Comparison of ENCODE assay signal across 7 cellular contexts in the genomic region with DNA sequence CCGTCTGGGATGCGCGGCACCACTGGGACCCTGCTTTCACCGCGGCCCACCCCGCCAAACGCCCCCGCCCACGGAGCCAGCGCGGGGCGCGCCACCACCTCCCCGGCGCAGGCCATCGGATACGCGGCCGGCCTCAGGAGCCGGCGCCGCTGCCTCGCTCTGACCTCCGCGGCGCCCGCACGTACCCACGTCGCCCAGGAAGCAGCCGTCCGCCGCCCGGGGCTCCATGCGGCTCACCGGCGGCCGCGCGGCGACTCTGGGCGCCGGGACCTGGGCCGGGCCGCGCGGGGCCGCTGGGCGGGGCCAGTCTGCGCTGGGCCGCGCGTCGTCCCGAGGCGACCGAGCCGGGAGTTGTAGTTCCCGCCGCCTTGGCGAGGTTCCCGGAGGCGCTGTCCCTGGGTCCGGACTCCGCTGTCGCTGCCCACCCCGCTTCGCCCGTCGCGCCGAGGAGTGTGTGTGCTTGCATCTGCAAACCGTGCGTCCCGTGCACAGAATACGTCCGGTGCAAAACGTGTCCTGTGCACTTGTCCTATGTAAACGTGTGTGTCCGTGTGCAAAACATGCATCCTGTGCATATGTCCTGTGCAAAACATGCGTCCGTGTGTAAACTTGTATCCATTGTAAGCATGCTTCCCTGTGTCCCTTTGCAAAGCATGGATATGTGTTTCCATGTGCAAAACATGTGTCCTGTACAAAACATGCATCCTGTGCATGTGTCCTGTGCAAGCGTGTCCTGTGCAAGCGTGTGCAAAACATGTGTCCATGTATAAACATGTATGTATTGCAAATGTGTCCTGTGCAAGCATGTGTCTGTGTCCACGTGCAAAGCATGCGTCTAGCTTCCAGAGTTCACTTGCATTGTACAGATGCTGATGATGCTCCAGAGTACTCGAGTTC. TPM values are rescaled to one million over a fixed set of nuclear protein-coding genes. Genes with fewer than 3 reads are reported as not detected.
DNase-seq lines count a peak whose midpoint lies in the region; ATAC-seq and TF ChIP-seq lines count a peak whose summit lies in the region.

A gene with protein sequence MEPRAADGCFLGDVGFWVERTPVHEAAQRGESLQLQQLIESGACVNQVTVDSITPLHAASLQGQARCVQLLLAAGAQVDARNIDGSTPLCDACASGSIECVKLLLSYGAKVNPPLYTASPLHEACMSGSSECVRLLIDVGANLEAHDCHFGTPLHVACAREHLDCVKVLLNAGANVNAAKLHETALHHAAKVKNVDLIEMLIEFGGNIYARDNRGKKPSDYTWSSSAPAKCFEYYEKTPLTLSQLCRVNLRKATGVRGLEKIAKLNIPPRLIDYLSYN (minus strand): TSS at position 272 of the 897 bp plus-strand sequence. CDS start 44 bp downstream, at position 228.

- peak within 1 kb of the TSS; percentile 71 to 72 for H3K27ac ChIP-seq in thoracic aorta

- TF ChIP-seq CTCF in GM12864 (IDR thresholded peaks at IDR 0.05; ENCODE audit: low read depth, low read length, missing control alignments) (no peak), foreskin fibroblast (IDR thresholded peaks at IDR 0.05; ENCODE audit: low read depth, low read length) (no peak), thoracic aorta (IDR thresholded peaks at IDR 0.05) (no peak)

- no peaks in the 10 kb centered on the region for H3K27me3 ChIP-seq in thoracic aorta (replicated peaks; ENCODE audit: insufficient read depth)

- H3K4me3 Mint-ChIP-seq in activated T-helper 2 cell treated with anti-CD3 and anti-CD28 coated beads, Interferon-gamma antibody, Interleukin-2, Interleukin-4, amounts not matched to agents 10 μg/mL and 5 μg/mL and 100 μg/mL, durations not matched to agents 14 hours and 24 hours and 36 hours (ENCODE audit: low read depth): peak within 1 kb of the TSS; percentile 90
- H3K4me3 Mint-ChIP-seq in natural killer cell treated with Interleukin-12 subunit alpha and Interleukin-12 subunit beta and Interleukin-15 and Interleukin-18, amount 100 ng/mL, for 72 hours: peak within 1 kb of the TSS; percentile 90

- peaks cover 10 to 40% of the 10 kb centered on the region in 2 donors for H3K4me1 ChIP-seq in thoracic aorta (ENCODE audit: control insufficient read depth in 1 of 2, low read depth in 2 of 2)

- peaks cover 6% of the 10 kb centered on the region for H3K27me3 Mint-ChIP-seq in activated T-helper 2 cell treated with anti-CD3 and anti-CD28 coated beads, Interferon-gamma antibody, Interleukin-2, Interleukin-4, amounts not matched to agents 10 μg/mL and 5 μg/mL and 100 μg/mL, durations not matched to agents 14 hours and 24 hours and 36 hours (ENCODE audit: low read depth)
- peaks cover 8 to 20% of the 10 kb centered on the region in 2 donors for H3K27me3 Mint-ChIP-seq in natural killer cell treated with Interleukin-12 subunit alpha and Interleukin-12 subunit beta and Interleukin-15 and Interleukin-18, amount 100 ng/mL, for 72 hours

- intact Hi-C loops in activated T-helper 2 cell treated with anti-CD3 and anti-CD28 coated beads, Interferon-gamma antibody, Interleukin-2, Interleukin-4, amounts not matched to agents 10 μg/mL and 5 μg/mL and 100 μg/mL, durations not matched to agents 14 hours and 24 hours and 36 hours (cut with micrococcal nuclease): no loop called here

- no peaks in the 10 kb centered on the region for H3K36me3 ChIP-seq in thoracic aorta

- H3K36me3 Mint-ChIP-seq in activated T-helper 2 cell treated with anti-CD3 and anti-CD28 coated beads, Interferon-gamma antibody, Interleukin-2, Interleukin-4, amounts not matched to agents 10 μg/mL and 5 μg/mL and 100 μg/mL, durations not matched to agents 14 hours and 24 hours and 36 hours (ENCODE audit: low read depth): no peaks in the 10 kb centered on the region
- no peaks in the 10 kb centered on the region for H3K36me3 Mint-ChIP-seq in natural killer cell treated with Interleukin-12 subunit alpha and Interleukin-12 subunit beta and Interleukin-15 and Interleukin-18, amount 100 ng/mL, for 72 hours

- no peaks in the 10 kb centered on the region for H3K9me3 ChIP-seq in thoracic aorta

- peak within 1 kb of the TSS; percentile 63 for H3K27ac Mint-ChIP-seq in activated T-helper 2 cell treated with anti-CD3 and anti-CD28 coated beads, Interferon-gamma antibody, Interleukin-2, Interleukin-4, amounts not matched to agents 10 μg/mL and 5 μg/mL and 100 μg/mL, durations not matched to agents 14 hours and 24 hours and 36 hours
- peak within 1 kb of the TSS in 1 of 2 donors; percentile 69 for H3K27ac Mint-ChIP-seq in natural killer cell treated with Interleukin-12 subunit alpha and Interleukin-12 subunit beta and Interleukin-15 and Interleukin-18, amount 100 ng/mL, for 72 hours

- no peaks in the 10 kb centered on the region for H3K9me3 Mint-ChIP-seq in activated T-helper 2 cell treated with anti-CD3 and anti-CD28 coated beads, Interferon-gamma antibody, Interleukin-2, Interleukin-4, amounts not matched to agents 10 μg/mL and 5 μg/mL and 100 μg/mL, durations not matched to agents 14 hours and 24 hours and 36 hours
- no peaks in the 10 kb centered on the region for H3K9me3 Mint-ChIP-seq in natural killer cell treated with Interleukin-12 subunit alpha and Interleukin-12 subunit beta and Interleukin-15 and Interleukin-18, amount 100 ng/mL, for 72 hours

- no peak for DNase-seq in GM12864 (ENCODE audit: low read depth)
- peak; percentile 55 for DNase-seq in NCI-H748 (lab: John Stamatoyannopoulos, UW; ENCODE audit: unreplicated experiment)
- DNase-seq in activated T-helper 2 cell treated with anti-CD3 and anti-CD28 coated beads, Interferon-gamma antibody, Interleukin-2, Interleukin-4, amounts not matched to agents 10 μg/mL and 5 μg/mL and 100 μg/mL, durations not matched to agents 14 hours and 24 hours and 36 hours (ENCODE audit: low spot score): peak; percentile 26
- DNase-seq in foreskin fibroblast: peak; percentile 50 to 85
- no peak for DNase-seq in natural killer cell treated with Interleukin-12 subunit alpha and Interleukin-12 subunit beta and Interleukin-15 and Interleukin-18, amount 100 ng/mL, for 72 hours (ENCODE audit: low spot score)
- no peak for DNase-seq in thoracic aorta (ENCODE audit: low spot score)

- ATAC-seq in HG02759 (IDR thresholded peaks at IDR 0.05; ENCODE audit: unreplicated experiment): peak; percentile 72
- peak; percentile 89 to 91 for ATAC-seq in natural killer cell treated with Interleukin-12 subunit alpha and Interleukin-12 subunit beta and Interleukin-15 and Interleukin-18, amount 100 ng/mL, for 72 hours
- ATAC-seq in thoracic aorta (ENCODE audit: insufficient number of reproducible peaks, low FRiP score, low read depth): peak; percentile 71

- peak within 1 kb of the TSS; percentile 50 for H3K4me3 ChIP-seq in GM12864 (ENCODE audit: low read depth, low read length)
- peak within 1 kb of the TSS; percentile 81 to 84 for H3K4me3 ChIP-seq in foreskin fibroblast (ENCODE audit: low read depth in 1 of 2, low read length in 2 of 2)
- peak within 1 kb of the TSS; percentile 93 for H3K4me3 ChIP-seq in thoracic aorta

- H3K4me1 Mint-ChIP-seq in activated T-helper 2 cell treated with anti-CD3 and anti-CD28 coated beads, Interferon-gamma antibody, Interleukin-2, Interleukin-4, amounts not matched to agents 10 μg/mL and 5 μg/mL and 100 μg/mL, durations not matched to agents 14 hours and 24 hours and 36 hours (ENCODE audit: low read depth): peaks cover 19% of the 10 kb centered on the region
- peaks cover 7 to 9% of the 10 kb centered on the region in 2 donors for H3K4me1 Mint-ChIP-seq in natural killer cell treated with Interleukin-12 subunit alpha and Interleukin-12 subunit beta and Interleukin-15 and Interleukin-18, amount 100 ng/mL, for 72 hours (ENCODE audit: low read depth in 2 of 2)

RNA-seq across cellular contexts. Expression of the gene that starts here (rescaled TPM):
- 15.2 and 15.5 TPM in 2 replicates for total RNA-seq in activated T-helper 2 cell treated with anti-CD3 and anti-CD28 coated beads, Interferon-gamma antibody, Interleukin-2, Interleukin-4, amounts not matched to agents 10 μg/mL and 5 μg/mL and 100 μg/mL, durations not matched to agents 14 hours and 24 hours and 36 hours
- total RNA-seq in natural killer cell treated with Interleukin-12 subunit alpha and Interleukin-12 subunit beta and Interleukin-15 and Interleukin-18, amount 100 ng/mL, for 72 hours: 1 to 10 TPM; 1.9 to 2.3 TPM
- 10 to 100 TPM; 15.8 to 16.0 TPM for total RNA-seq in thoracic aorta

Comparison
In these comparisons a context has a peak if more than half of its experiments do, and no peak if none do; other contexts are left out.
1. DNase-seq: peak in NCI-H748 (single experiment), activated T-helper 2 cell treated with anti-CD3 and anti-CD28 coated beads, Interferon-gamma antibody, Interleukin-2, Interleukin-4, amounts not matched to agents 10 μg/mL and 5 μg/mL and 100 μg/mL, durations not matched to agents 14 hours and 24 hours and 36 hours (single experiment) and foreskin fibroblast (2 of 2); none in GM12864 (single experiment), natural killer cell treated with Interleukin-12 subunit alpha and Interleukin-12 subunit beta and Interleukin-15 and Interleukin-18, amount 100 ng/mL, for 72 hours (single experiment) and thoracic aorta (single experiment).
2. Peak in every context shown above with its lines, with median percentiles within 50 percentile points of each other: H3K4me3 ChIP-seq and ATAC-seq.